21 cellular contexts compared by ENCODE assay signal in the genomic region with DNA sequence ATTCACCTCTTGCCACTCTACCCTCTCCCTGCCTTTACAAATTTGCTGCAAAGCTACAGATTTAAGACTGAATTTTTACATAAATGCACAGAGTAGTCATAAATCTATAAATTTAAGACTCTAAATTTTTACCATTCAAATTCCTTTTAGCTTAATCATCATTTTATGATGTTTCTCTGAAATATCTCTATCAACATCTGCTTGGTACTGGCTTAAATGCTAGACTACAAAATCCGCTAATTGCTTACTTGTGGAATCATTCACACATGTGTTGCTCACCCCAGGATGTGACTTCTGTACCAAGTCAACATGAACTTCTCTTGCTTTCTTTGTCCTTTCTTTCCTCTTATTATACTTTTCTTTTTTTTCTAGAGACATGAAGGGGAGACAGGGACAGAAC.
"Had no signal": no experiment of that assay in that cellular context is flagged by ENCODE, and none has a peak within 500 bp of the region (broad histone marks: within the 10 kb centered on the region; RNA-seq: fewer than 3 reads in every experiment).

No MANE protein-coding gene starts in this region.

- FAIRE-seq: HTR-8/SVneo, RCC 7860 had no signal

- H3K9ac ChIP-seq: KMS-11 had no signal

- H3K27me3 ChIP-seq: SJCRH30 had no signal

- H3K9me3 ChIP-seq: SJCRH30 had no signal

- H3K4me2 ChIP-seq: KMS-11 had no signal

- H3K36me3 ChIP-seq: SJCRH30 had no signal

- DNase-seq: Kasumi-1, MM.1S, NCI-H1092 treated with DMSO at 0.1 percent for 48 hours, NCI-H1436, NCI-H187, NCI-H2029, NCI-H2081 treated with DMSO at 0.1 percent for 48 hours, NCI-H2171, NCI-H226, NCI-H446, NCI-H510A, NCI-H524 treated with DMSO at 0.1 percent for 48 hours, NCI-H69, NCI-H774, RPMI8226, SHP77, SJCRH30 had no signal

- H3K4me1 ChIP-seq: SJCRH30 had no signal

- H3K4me3 ChIP-seq: SJCRH30 had no signal

- H3K27ac ChIP-seq: HL-60, KMS-11, SJCRH30 had no signal
